Comparison of ENCODE assay signal across 17 cellular contexts in the genomic region with DNA sequence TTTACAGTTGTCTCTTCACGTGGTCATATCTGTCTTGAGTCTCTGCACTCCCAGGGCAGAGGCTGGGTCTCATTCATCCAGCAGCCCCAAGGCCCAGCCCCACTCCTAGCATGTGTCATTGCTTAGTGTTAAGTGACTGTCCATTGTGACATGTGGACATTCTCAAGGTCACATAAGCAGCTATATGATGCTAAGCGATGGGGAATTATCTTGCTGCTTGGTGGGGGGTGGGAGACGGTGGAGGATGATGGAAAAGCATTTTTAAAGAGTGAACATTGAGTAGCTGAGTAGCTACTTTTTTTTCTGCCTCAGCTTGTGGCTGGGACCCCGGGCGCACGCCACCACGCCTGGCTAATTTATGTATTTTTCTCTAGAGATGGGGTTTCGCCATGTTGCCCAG. TPM values are rescaled to one million over a fixed set of nuclear protein-coding genes. Genes with fewer than 3 reads are reported as not detected.
DNase-seq lines count a peak whose midpoint lies in the region; ATAC-seq and TF ChIP-seq lines count a peak whose summit lies in the region.
"Had no signal": no experiment of that assay in that cellular context is flagged by ENCODE, and none has a peak within 500 bp of the region (broad histone marks: within the 10 kb centered on the region; RNA-seq: fewer than 3 reads in every experiment).

A gene (minus strand): TSS at position 101 of the 400 bp plus-strand sequence. CDS start 30,054 bp downstream, outside the sequence.

- H3K36me3 Mint-ChIP-seq in CD8-positive, alpha-beta T cell, result peaks cover 36% of the 10 kb centered on the region
- H3K36me3 Mint-ChIP-seq in T-helper 17 cell (ENCODE audit: low read depth), result no peaks in the 10 kb centered on the region
- peaks cover 9% of the 10 kb centered on the region for H3K36me3 Mint-ChIP-seq in T-helper 2 cell treated with Interferon-gamma antibody and Interleukin-4, amounts not matched to agents 5 μg/mL and 100 μg/mL, for 36 hours (ENCODE audit: low read depth)

- no peak within 1 kb of the TSS for H2AK5ac ChIP-seq in mesenchymal stem cell (ENCODE audit: low read length, severe bottlenecking)

- intact Hi-C loops in CD8-positive, alpha-beta T cell (cut with DNase I, micrococcal nuclease), result no loop called here
- intact Hi-C loops in testis (cut with DNase I; ENCODE audit: low total_unique reads), result no loop called here

- H2BK120ac ChIP-seq in mesenchymal stem cell (ENCODE audit: low read depth, low read length), result no peak within 1 kb of the TSS

- DNase-seq in CD8-positive, alpha-beta T cell, result no peak
- DNase-seq in T-helper 17 cell, result no peak
- DNase-seq in mesenchymal stem cell, result no peak
- DNase-seq in testis, result no peak
- no peak for DNase-seq in NOMO-1 treated with DMSO at 0.1 percent for 48 hours (lab: John Stamatoyannopoulos, UW; ENCODE audit: unreplicated experiment)
- DNase-seq in T-helper 2 cell treated with Interferon-gamma antibody and Interleukin-4, amounts not matched to agents 5 μg/mL and 100 μg/mL, for 36 hours (ENCODE audit: low spot score), result no peak
- DNase-seq: ACHN; CD4-positive, alpha-beta T cell; DMS153; DMS79; GDM1; HCEC 1CT had no signal

- H2AFZ ChIP-seq in mesenchymal stem cell (ENCODE audit: low read depth, low read length), result no peak within 1 kb of the TSS
- H2AFZ ChIP-seq: GM23338 had no signal

- H3K23ac ChIP-seq in mesenchymal stem cell (ENCODE audit: low read length in 2 of 2), result no peak within 1 kb of the TSS

- no peaks in the 10 kb centered on the region for H3K4me1 ChIP-seq in CD8-positive, alpha-beta T cell (ENCODE audit: insufficient read depth, low read length)
- no peaks in the 10 kb centered on the region for H3K4me1 ChIP-seq in mesenchymal stem cell (ENCODE audit: control insufficient read depth, insufficient read depth, low read depth, low read length)
- H3K4me1 ChIP-seq in testis, result no peaks in the 10 kb centered on the region

- peak within 1 kb of the TSS; percentile 67 for H4K8ac ChIP-seq in mesenchymal stem cell (ENCODE audit: low read length)

- no peaks in the 10 kb centered on the region for H3K9me3 ChIP-seq in CD8-positive, alpha-beta T cell (ENCODE audit: low read length)
- H3K9me3 ChIP-seq in T-helper 17 cell (ENCODE audit: control insufficient read depth, low read length, poor library complexity, severe bottlenecking), result no peaks in the 10 kb centered on the region
- H3K9me3 ChIP-seq in mesenchymal stem cell (ENCODE audit: control insufficient read depth, low read length), result no peaks in the 10 kb centered on the region
- no peaks in the 10 kb centered on the region for H3K9me3 ChIP-seq in testis

- no peak within 1 kb of the TSS for H3K4me3 Mint-ChIP-seq in CD8-positive, alpha-beta T cell
- no peak within 1 kb of the TSS for H3K4me3 Mint-ChIP-seq in T-helper 17 cell
- no peak within 1 kb of the TSS for H3K4me3 Mint-ChIP-seq in T-helper 2 cell treated with Interferon-gamma antibody and Interleukin-4, amounts not matched to agents 5 μg/mL and 100 μg/mL, for 36 hours
- H3K4me3 Mint-ChIP-seq: CD4-positive, alpha-beta T cell; GM23338 had no signal

- H3K4me3 ChIP-seq in CD8-positive, alpha-beta T cell (ENCODE audit: low read depth, low read length), result no peak within 1 kb of the TSS
- H3K4me3 ChIP-seq in mesenchymal stem cell (ENCODE audit: insufficient read depth in 1 of 2, low read depth in 1 of 2, low read length in 2 of 2) (no peak within 1 kb of the TSS), testis (no peak within 1 kb of the TSS)
- H3K4me3 ChIP-seq: GM23338 had no signal

- no peak for TF ChIP-seq CTCF in CD8-positive, alpha-beta T cell (IDR thresholded peaks at IDR 0.05)
- TF ChIP-seq CTCF in testis (IDR thresholded peaks at IDR 0.05), result no peak

- H2BK5ac ChIP-seq in mesenchymal stem cell (ENCODE audit: low read depth, low read length, poor library complexity, severe bottlenecking), result no peak within 1 kb of the TSS

- H4K91ac ChIP-seq in mesenchymal stem cell (ENCODE audit: low read length), result peak within 1 kb of the TSS; percentile 58

- H3K27ac Mint-ChIP-seq in CD8-positive, alpha-beta T cell, result peak within 1 kb of the TSS; percentile 1
- H3K27ac Mint-ChIP-seq in T-helper 17 cell, result peak within 1 kb of the TSS; percentile 27
- H3K27ac Mint-ChIP-seq in T-helper 2 cell treated with Interferon-gamma antibody and Interleukin-4, amounts not matched to agents 5 μg/mL and 100 μg/mL, for 36 hours, result no peak within 1 kb of the TSS
- H3K27ac Mint-ChIP-seq: CD4-positive, alpha-beta T cell; GM23338 had no signal

- no peak for TF ChIP-seq POLR2A in testis (IDR thresholded peaks at IDR 0.05)

- H3K9ac ChIP-seq in mesenchymal stem cell (ENCODE audit: low read length), result no peak within 1 kb of the TSS

- H3K27me3 Mint-ChIP-seq in CD8-positive, alpha-beta T cell (ENCODE audit: low read depth), result no peaks in the 10 kb centered on the region
- H3K27me3 Mint-ChIP-seq in T-helper 17 cell, result no peaks in the 10 kb centered on the region
- no peaks in the 10 kb centered on the region for H3K27me3 Mint-ChIP-seq in T-helper 2 cell treated with Interferon-gamma antibody and Interleukin-4, amounts not matched to agents 5 μg/mL and 100 μg/mL, for 36 hours (ENCODE audit: low read depth)
- H3K27me3 Mint-ChIP-seq: CD4-positive, alpha-beta T cell had no signal

- H3K27me3 ChIP-seq in CD8-positive, alpha-beta T cell (ENCODE audit: insufficient read depth, low read length), result no peaks in the 10 kb centered on the region
- H3K27me3 ChIP-seq in mesenchymal stem cell (ENCODE audit: control insufficient read depth in 1 of 2, insufficient read depth in 1 of 2, low read length in 2 of 2) (no peaks in the 10 kb centered on the region), testis (no peaks in the 10 kb centered on the region)

- H3K14ac ChIP-seq in mesenchymal stem cell (ENCODE audit: low read length in 2 of 2), result no peak within 1 kb of the TSS

- no peaks in the 10 kb centered on the region for H3K36me3 ChIP-seq in CD8-positive, alpha-beta T cell (ENCODE audit: insufficient read depth, low read length)
- H3K36me3 ChIP-seq in mesenchymal stem cell (ENCODE audit: control insufficient read depth in 1 of 2, insufficient read depth in 2 of 2, low read depth in 1 of 2, low read length in 2 of 2) (peaks cover 19 to 24% of the 10 kb centered on the region in 2 experiments), testis (ENCODE audit: low read depth, missing control alignments) (no peaks in the 10 kb centered on the region)

- H3K4me2 ChIP-seq in mesenchymal stem cell (ENCODE audit: low read length, poor library complexity, severe bottlenecking), result no peak within 1 kb of the TSS
- H3K4me2 ChIP-seq: GM23338 had no signal

- H3K9me3 Mint-ChIP-seq in CD8-positive, alpha-beta T cell, result no peaks in the 10 kb centered on the region
- H3K9me3 Mint-ChIP-seq in T-helper 2 cell treated with Interferon-gamma antibody and Interleukin-4, amounts not matched to agents 5 μg/mL and 100 μg/mL, for 36 hours, result peaks cover under 1% of the 10 kb centered on the region
- H3K9me3 Mint-ChIP-seq: CD4-positive, alpha-beta T cell; GM23338 had no signal

- no peak within 1 kb of the TSS for H2BK12ac ChIP-seq in mesenchymal stem cell (ENCODE audit: low read length in 2 of 2)

- H3K4ac ChIP-seq in mesenchymal stem cell (ENCODE audit: low read depth in 1 of 2, low read length in 2 of 2), result no peak within 1 kb of the TSS

- POLR2A ChIA-PET in CD8-positive, alpha-beta T cell (lab: Charles Lee), result no interaction called here

- WGBS in mesenchymal stem cell, result 80% methylated on average over 8 of the region's 8 CpGs
- 81 to 87% methylated on average over 8 of the region's 8 CpGs for WGBS in testis, 2 donors

- peaks cover 3% of the 10 kb centered on the region for H3K79me1 ChIP-seq in mesenchymal stem cell (replicated peaks; ENCODE audit: low read length, poor library complexity, severe bottlenecking)

- CTCF ChIA-PET in CD8-positive, alpha-beta T cell (lab: Charles Lee), result no interaction called here

- H2BK15ac ChIP-seq in mesenchymal stem cell (ENCODE audit: low read depth, poor library complexity, severe bottlenecking), result no peak within 1 kb of the TSS

- H3K18ac ChIP-seq in mesenchymal stem cell (ENCODE audit: low read depth in 1 of 2, low read length in 2 of 2), result no peak within 1 kb of the TSS

- no peaks in the 10 kb centered on the region for H3K4me1 Mint-ChIP-seq in CD8-positive, alpha-beta T cell (ENCODE audit: low read depth)
- peaks cover 10% of the 10 kb centered on the region for H3K4me1 Mint-ChIP-seq in T-helper 17 cell
- H3K4me1 Mint-ChIP-seq in T-helper 2 cell treated with Interferon-gamma antibody and Interleukin-4, amounts not matched to agents 5 μg/mL and 100 μg/mL, for 36 hours (ENCODE audit: low read depth), result peaks cover 2% of the 10 kb centered on the region

- H3K27ac ChIP-seq in CD8-positive, alpha-beta T cell (ENCODE audit: low read depth, low read length), result no peak within 1 kb of the TSS
- H3K27ac ChIP-seq in mesenchymal stem cell (ENCODE audit: low read length, poor library complexity, severe bottlenecking) (no peak within 1 kb of the TSS), testis (no peak within 1 kb of the TSS)
- H3K27ac ChIP-seq: C4-2B had no signal

- ATAC-seq in CD8-positive, alpha-beta T cell, result no peak
- ATAC-seq in T-helper 17 cell (no peak), GM21529 (IDR thresholded peaks at IDR 0.05; ENCODE audit: unreplicated experiment) (no peak)
- ATAC-seq: GM23338 had no signal

RNA-seq across cellular contexts. Expression of the gene that starts here (rescaled TPM):
- total RNA-seq in CD8-positive, alpha-beta T cell, result under 1 TPM; 0.54 to 0.58 TPM
- total RNA-seq in T-helper 17 cell, result under 1 TPM; 0.21 to 0.92 TPM
- polyA plus RNA-seq in mesenchymal stem cell (2013, experiment 1 of 2), result 0.28 TPM
- 0.08 TPM for polyA plus RNA-seq in mesenchymal stem cell (2013, experiment 2 of 2)
- 10 to 100 TPM in 1 of 2 donors, 1 to 10 TPM in 1; 5.0 to 10.2 TPM for total RNA-seq in testis
- polyA plus RNA-seq in testis (ENCODE audit: insufficient read depth, low read depth, low replicate concordance), result 24.4 TPM
- total RNA-seq: Daoy, GM23338 had no signal
- polyA plus RNA-seq: BJ had no signal
